ENCODE assay signal across 1 cellular context in genomic region chr3:23389089-23389488, GRCh38.
TF ChIP-seq lines count a peak whose summit lies in the region.

No MANE protein-coding gene starts in this region.

TF ChIP-seq in GM23338, 12 proteins besides CTCF, POLR2A, EP300 and RAD21 (continued from another document):
- TF ChIP-seq ZNF462 (CRISPR knock-in tag; IDR thresholded peaks at IDR 0.05), result peak; percentile 62; the same call in 1 of the 2 replicates
